1 cellular context compared by ENCODE assay signal in genomic region chr10:110681023-110681681, GRCh38.
TF ChIP-seq lines count a peak whose summit lies in the region.

No MANE protein-coding gene starts in this region.

TF ChIP-seq in WTC11, 78 proteins besides CTCF, POLR2A, EP300 and RAD21 (continued from another document):
- no peak for TF ChIP-seq ERG (CRISPR knock-in tag; IDR thresholded peaks at IDR 0.05)
